8 cellular contexts compared by ENCODE assay signal in the genomic region with DNA sequence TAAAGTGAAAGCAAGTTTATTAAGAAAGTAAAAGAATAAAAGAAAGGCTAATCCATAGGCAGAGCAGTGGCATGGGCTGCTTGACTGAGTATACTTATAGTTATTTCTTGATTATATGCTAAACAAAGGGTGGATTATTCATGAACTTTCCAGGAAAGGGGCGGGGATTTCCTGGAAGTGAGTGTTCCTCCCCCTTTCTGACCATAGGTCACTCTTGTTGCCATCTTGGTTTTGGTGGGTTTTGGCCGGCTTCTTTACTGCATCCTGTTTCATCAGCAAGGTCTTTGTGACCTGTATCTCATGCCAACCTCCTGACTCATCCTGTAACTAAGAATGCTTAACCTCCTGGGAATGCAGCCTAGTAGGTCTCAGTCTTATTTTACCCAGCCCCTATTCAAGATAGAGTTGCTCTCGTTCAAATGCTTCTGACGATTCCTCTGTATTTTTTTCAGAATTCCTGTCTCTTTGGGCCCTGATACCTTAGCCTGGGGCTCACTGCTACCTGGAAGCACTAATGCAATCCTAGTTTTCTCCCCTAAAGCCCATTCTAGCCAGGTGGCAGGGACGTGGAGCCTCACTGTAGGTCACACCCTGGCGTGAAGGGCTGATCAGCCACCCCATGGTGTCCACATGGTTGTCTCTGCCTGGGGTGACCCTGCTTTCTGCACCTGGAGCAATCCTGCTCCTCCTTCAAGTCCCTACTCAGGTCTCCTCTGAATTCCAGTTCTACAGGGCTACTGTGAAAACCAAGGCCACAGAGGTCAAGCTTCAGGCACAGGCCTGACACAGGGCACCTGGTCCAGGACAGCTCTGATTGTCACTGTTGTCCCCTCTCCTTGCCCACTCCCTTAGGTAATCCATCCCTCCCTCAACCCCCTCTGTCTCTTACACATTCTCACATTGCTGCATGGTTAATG. TPM values are rescaled to one million over a fixed set of nuclear protein-coding genes. Genes with fewer than 3 reads are reported as not detected.
A peak's percentile ranks its signal among the peaks of the same experiment; 100 is the strongest.
DNase-seq lines count a peak whose midpoint lies in the region; ATAC-seq and TF ChIP-seq lines count a peak whose summit lies in the region.

No MANE protein-coding gene starts in this region.

- no peaks in the 10 kb centered on the region for H3K36me3 Mint-ChIP-seq in activated B cell treated with CpG ODN at 0.5 μM for 24 hours (ENCODE audit: low read depth)
- H3K36me3 Mint-ChIP-seq in CD8-positive, alpha-beta T cell: no peaks in the 10 kb centered on the region

- peaks cover 7% of the 10 kb centered on the region for H3K4me1 ChIP-seq in right cardiac atrium (ENCODE audit: control insufficient read depth, insufficient read depth, low read length)
- H3K4me1 ChIP-seq in CD8-positive, alpha-beta T cell (ENCODE audit: insufficient read depth, low read length): no peaks in the 10 kb centered on the region

- H3K9me3 Mint-ChIP-seq in activated B cell treated with CpG ODN at 0.5 μM for 24 hours: no peaks in the 10 kb centered on the region
- no peaks in the 10 kb centered on the region for H3K9me3 Mint-ChIP-seq in stimulated activated naive CD8-positive, alpha-beta T cell treated with anti-CD3 and anti-CD28 coated beads, Interleukin-15, amount 100 ng/mL, for 72 hours
- H3K9me3 Mint-ChIP-seq in CD8-positive, alpha-beta T cell: no peaks in the 10 kb centered on the region

- no peak for TF ChIP-seq CTCF in activated B cell treated with CpG ODN at 0.5 μM for 24 hours (IDR thresholded peaks at IDR 0.05)
- TF ChIP-seq CTCF in CD8-positive, alpha-beta T cell (IDR thresholded peaks at IDR 0.05): no peak

- peak; percentile 90 for DNase-seq in ELF-1 (ENCODE audit: low read depth, low spot score)
- DNase-seq in activated B cell treated with CpG ODN at 0.5 μM for 24 hours: no peak
- peak in 1 of 3 donors; percentile 40 for DNase-seq in right cardiac atrium
- peak; percentile 28 to 72 for DNase-seq in stimulated activated naive CD8-positive, alpha-beta T cell treated with anti-CD3 and anti-CD28 coated beads, Interleukin-15, amount 100 ng/mL, for 72 hours
- DNase-seq in HPDE6-E6E7 (ENCODE audit: extremely low spot score): no peak
- DNase-seq in cerebellum (ENCODE audit: low spot score): no peak
- DNase-seq in CD8-positive, alpha-beta T cell: no peak

- no peaks in the 10 kb centered on the region for H3K9me3 ChIP-seq in right cardiac atrium (ENCODE audit: control insufficient read depth, low read length)
- H3K9me3 ChIP-seq in CD8-positive, alpha-beta T cell (ENCODE audit: low read length): no peaks in the 10 kb centered on the region

- 53% methylated on average over 6 of the region's 6 CpGs for WGBS in right cardiac atrium

- H3K4me1 Mint-ChIP-seq in activated B cell treated with CpG ODN at 0.5 μM for 24 hours: peaks cover 8% of the 10 kb centered on the region
- peaks cover 13% of the 10 kb centered on the region for H3K4me1 Mint-ChIP-seq in stimulated activated naive CD8-positive, alpha-beta T cell treated with anti-CD3 and anti-CD28 coated beads, Interleukin-15, amount 100 ng/mL, for 72 hours
- no peaks in the 10 kb centered on the region for H3K4me1 Mint-ChIP-seq in CD8-positive, alpha-beta T cell (ENCODE audit: low read depth)

- no peak overlapping the region for H3K4me3 Mint-ChIP-seq in activated B cell treated with CpG ODN at 0.5 μM for 24 hours
- peak overlapping the region in 1 of 2 donors; percentile 7 for H3K4me3 Mint-ChIP-seq in stimulated activated naive CD8-positive, alpha-beta T cell treated with anti-CD3 and anti-CD28 coated beads, Interleukin-15, amount 100 ng/mL, for 72 hours
- H3K4me3 Mint-ChIP-seq in CD8-positive, alpha-beta T cell: no peak overlapping the region

- CTCF ChIA-PET in activated B cell treated with CpG ODN at 0.5 μM for 24 hours (lab: Charles Lee): no interaction called here
- CTCF ChIA-PET in CD8-positive, alpha-beta T cell (lab: Charles Lee): interaction anchor here (3.7 kb wide), 1 partner anchor 13 kb away, joined by 20 read pairs; no protein-coding TSS in a partner anchor

- intact Hi-C loops in activated B cell treated with CpG ODN at 0.5 μM for 24 hours (cut with micrococcal nuclease) (no loop called here), right cardiac atrium (cut with DNase I) (no loop called here)
- intact Hi-C loops in CD8-positive, alpha-beta T cell (cut with DNase I, micrococcal nuclease): no loop called here

- no peak overlapping the region for H3K27ac Mint-ChIP-seq in activated B cell treated with CpG ODN at 0.5 μM for 24 hours
- H3K27ac Mint-ChIP-seq in stimulated activated naive CD8-positive, alpha-beta T cell treated with anti-CD3 and anti-CD28 coated beads, Interleukin-15, amount 100 ng/mL, for 72 hours: peak overlapping the region in 1 of 2 donors; percentile 18
- H3K27ac Mint-ChIP-seq in CD8-positive, alpha-beta T cell: no peak overlapping the region

- no peaks in the 10 kb centered on the region for H3K27me3 Mint-ChIP-seq in activated B cell treated with CpG ODN at 0.5 μM for 24 hours
- no peaks in the 10 kb centered on the region for H3K27me3 Mint-ChIP-seq in stimulated activated naive CD8-positive, alpha-beta T cell treated with anti-CD3 and anti-CD28 coated beads, Interleukin-15, amount 100 ng/mL, for 72 hours
- H3K27me3 Mint-ChIP-seq in CD8-positive, alpha-beta T cell (ENCODE audit: low read depth): peaks cover 5% of the 10 kb centered on the region

- peak overlapping the region; percentile 83 for H3K27ac ChIP-seq in right cardiac atrium (ENCODE audit: low read length)
- H3K27ac ChIP-seq in CD8-positive, alpha-beta T cell (ENCODE audit: low read depth, low read length): no peak overlapping the region

- H3K4me3 ChIP-seq in right cardiac atrium (ENCODE audit: low read length): no peak overlapping the region
- H3K4me3 ChIP-seq in CD8-positive, alpha-beta T cell (ENCODE audit: low read depth, low read length): no peak overlapping the region

- ATAC-seq in HG02759 (IDR thresholded peaks at IDR 0.05; ENCODE audit: unreplicated experiment): peak; percentile 52
- ATAC-seq in activated B cell treated with CpG ODN at 0.5 μM for 24 hours (ENCODE audit: low read depth): peak; percentile 64
- ATAC-seq in right cardiac atrium: peak; percentile 54 to 83
- peak; percentile 86 for ATAC-seq in stimulated activated naive CD8-positive, alpha-beta T cell treated with anti-CD3 and anti-CD28 coated beads, Interleukin-15, amount 100 ng/mL, for 72 hours
- no peak for ATAC-seq in CD8-positive, alpha-beta T cell

- POLR2A ChIA-PET in activated B cell treated with CpG ODN at 0.5 μM for 24 hours (lab: Charles Lee): no interaction called here
- POLR2A ChIA-PET in CD8-positive, alpha-beta T cell (lab: Charles Lee): no interaction called here

- no peaks in the 10 kb centered on the region for H3K27me3 ChIP-seq in right cardiac atrium (ENCODE audit: control insufficient read depth, insufficient read depth)
- no peaks in the 10 kb centered on the region for H3K27me3 ChIP-seq in CD8-positive, alpha-beta T cell (ENCODE audit: insufficient read depth, low read length)

- no peaks in the 10 kb centered on the region for H3K36me3 ChIP-seq in CD8-positive, alpha-beta T cell (ENCODE audit: insufficient read depth, low read length)

RNA-seq across cellular contexts. Expression of a gene that starts 6.0 kb away (rescaled TPM):
- total RNA-seq in activated B cell treated with CpG ODN at 0.5 μM for 24 hours (11.4 and 14.2 TPM in 2 replicates), right cardiac atrium (10 to 100 TPM; 22.0 to 34.3 (median 26.5) TPM), cerebellum (18.3 TPM)
- 18.8 TPM for polyA plus RNA-seq in right cardiac atrium
- total RNA-seq in CD8-positive, alpha-beta T cell: 10 to 100 TPM; 30.4 to 30.7 TPM

RNA-seq across cellular contexts. Expression of a gene that starts 27.7 kb away (rescaled TPM):
- total RNA-seq in activated B cell treated with CpG ODN at 0.5 μM for 24 hours (0.42 TPM in 2 replicates), right cardiac atrium (under 1 TPM in 2 of 4 donors, not detected in 2; 0.71 to 0.91 TPM), cerebellum (4.6 TPM)
- 0.18 TPM for polyA plus RNA-seq in right cardiac atrium
- total RNA-seq in CD8-positive, alpha-beta T cell: under 1 TPM; 0.39 to 0.62 TPM

Comparison
In these comparisons a context has a peak if more than half of its experiments do, and no peak if none do; other contexts are left out.
1. DNase-seq: peak in ELF-1 (single experiment) and stimulated activated naive CD8-positive, alpha-beta T cell treated with anti-CD3 and anti-CD28 coated beads, Interleukin-15, amount 100 ng/mL, for 72 hours (2 of 2); none in activated B cell treated with CpG ODN at 0.5 μM for 24 hours (single experiment), HPDE6-E6E7 (single experiment), cerebellum (single experiment) and CD8-positive, alpha-beta T cell (0 of 7).